ENCODE assay signal across 11 cellular contexts in the genomic region with DNA sequence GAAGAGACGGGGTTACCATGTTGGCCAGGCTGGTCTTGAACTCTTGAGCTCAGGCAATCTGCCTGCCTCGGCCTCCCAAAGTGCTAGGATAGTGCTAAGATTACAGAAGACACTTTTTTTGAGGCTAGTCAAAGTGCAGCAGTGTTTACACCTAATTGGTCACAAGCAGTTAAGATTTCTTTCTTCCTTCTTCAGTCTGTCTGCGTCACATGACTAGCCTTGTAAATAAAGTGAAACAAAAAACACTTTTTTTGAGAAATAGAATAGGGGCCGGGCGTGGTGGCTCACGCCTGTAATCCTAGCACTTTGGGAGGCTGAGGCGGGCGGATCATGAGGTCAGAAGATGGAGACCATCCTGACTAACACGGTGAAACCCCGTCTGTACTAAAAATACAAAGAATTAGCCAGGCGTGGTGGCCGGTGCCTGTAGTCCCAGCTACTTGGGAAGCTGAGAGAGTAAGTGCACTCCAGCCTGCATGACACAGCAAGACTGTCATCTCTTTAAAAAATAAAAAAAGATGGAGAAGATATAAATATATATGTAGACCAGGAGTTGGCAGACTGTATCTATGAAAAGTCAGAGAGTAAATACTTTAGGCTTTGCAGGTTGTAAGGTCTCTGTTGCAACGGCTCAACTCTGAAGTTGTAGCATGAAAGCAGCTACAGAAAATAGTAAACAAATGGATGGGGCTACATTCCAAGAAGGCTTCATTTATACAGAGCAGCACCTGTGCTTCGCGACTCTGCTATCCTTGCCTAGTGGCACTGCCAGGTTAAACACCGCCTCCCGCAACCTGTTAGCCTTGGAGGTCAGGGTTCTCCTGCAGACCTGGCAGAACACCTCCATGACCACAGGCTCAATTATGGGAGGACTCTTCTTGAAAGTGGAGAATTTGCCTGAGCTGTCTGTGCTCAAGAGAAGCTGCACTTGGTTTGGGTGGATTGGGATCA. TPM values are rescaled to one million over a fixed set of nuclear protein-coding genes. Genes with fewer than 3 reads are reported as not detected.
DNase-seq lines count a peak whose midpoint lies in the region; ATAC-seq and TF ChIP-seq lines count a peak whose summit lies in the region.
"Had no signal": no experiment of that assay in that cellular context is flagged by ENCODE, and none has a peak within 500 bp of the region (broad histone marks: within the 10 kb centered on the region; RNA-seq: fewer than 3 reads in every experiment).

No MANE protein-coding gene starts in this region.

- H3K27me3 ChIP-seq in layer of hippocampus (ENCODE audit: control insufficient read depth, insufficient read depth, low read length): no peaks in the 10 kb centered on the region
- H3K27me3 ChIP-seq: SJSA1 had no signal

- no peak overlapping the region for H3K4me3 Mint-ChIP-seq in activated T-cell treated with anti-CD3 and anti-CD28 coated beads, Interleukin-2, amount 50 U/mL, for 72 hours
- no peak overlapping the region for H3K4me3 Mint-ChIP-seq in activated T-cell treated with anti-CD3 and anti-CD28 coated beads, Interleukin-2, amount 50 U/mL, for 4 hours

- H3K4me1 Mint-ChIP-seq in activated T-cell treated with anti-CD3 and anti-CD28 coated beads, Interleukin-2, amount 50 U/mL, for 72 hours (ENCODE audit: low read depth): peaks cover 27% of the 10 kb centered on the region
- peaks cover 30% of the 10 kb centered on the region for H3K4me1 Mint-ChIP-seq in activated T-cell treated with anti-CD3 and anti-CD28 coated beads, Interleukin-2, amount 50 U/mL, for 4 hours (ENCODE audit: low read depth)

- no peak for TF ChIP-seq CTCF in VCaP (conservative IDR thresholded peaks at IDR 0.05)

- ATAC-seq in activated T-cell treated with anti-CD3 and anti-CD28 coated beads, Interleukin-2, amount 50 U/mL, for 72 hours (replicated peaks in 1 of 2): peak; percentile 18
- no peak for ATAC-seq in activated T-cell treated with anti-CD3 and anti-CD28 coated beads, Interleukin-2, amount 50 U/mL, for 4 hours
- ATAC-seq in GM18520 (IDR thresholded peaks at IDR 0.05; ENCODE audit: unreplicated experiment): no peak

- no peaks in the 10 kb centered on the region for H3K9me3 Mint-ChIP-seq in activated T-cell treated with anti-CD3 and anti-CD28 coated beads, Interleukin-2, amount 50 U/mL, for 72 hours
- H3K9me3 Mint-ChIP-seq in activated T-cell treated with anti-CD3 and anti-CD28 coated beads, Interleukin-2, amount 50 U/mL, for 4 hours: no peaks in the 10 kb centered on the region

- no peak for DNase-seq in activated T-cell treated with anti-CD3 and anti-CD28 coated beads, Interleukin-2, amount 50 U/mL, for 72 hours
- no peak for DNase-seq in activated T-cell treated with anti-CD3 and anti-CD28 coated beads, Interleukin-2, amount 50 U/mL, for 4 hours
- no peak for DNase-seq in NCI-H2227 (lab: John Stamatoyannopoulos, UW; ENCODE audit: unreplicated experiment)
- DNase-seq in stimulated activated naive CD4-positive, alpha-beta T cell treated with Interleukin-2 at 50 U/mL for 16 hours (lab: John Stamatoyannopoulos, UW): no peak
- DNase-seq: activated T-cell treated with anti-CD3 and anti-CD28 coated beads for 4 hours had no signal

- H3K27me3 Mint-ChIP-seq in activated T-cell treated with anti-CD3 and anti-CD28 coated beads, Interleukin-2, amount 50 U/mL, for 72 hours (ENCODE audit: low read depth): no peaks in the 10 kb centered on the region
- no peaks in the 10 kb centered on the region for H3K27me3 Mint-ChIP-seq in activated T-cell treated with anti-CD3 and anti-CD28 coated beads, Interleukin-2, amount 50 U/mL, for 4 hours (ENCODE audit: low read depth)

- H3K36me3 Mint-ChIP-seq in activated T-cell treated with anti-CD3 and anti-CD28 coated beads, Interleukin-2, amount 50 U/mL, for 72 hours (ENCODE audit: insufficient read depth in 2 of 2): peaks cover 2 to 6% of the 10 kb centered on the region in 2 donors
- H3K36me3 Mint-ChIP-seq in activated T-cell treated with anti-CD3 and anti-CD28 coated beads, Interleukin-2, amount 50 U/mL, for 4 hours (ENCODE audit: insufficient read depth): peaks cover 17% of the 10 kb centered on the region

- peak overlapping the region; percentile 81 for H3K27ac ChIP-seq in VCaP
- peak overlapping the region; percentile 84 for H3K27ac ChIP-seq in layer of hippocampus (ENCODE audit: low read depth, low read length)
- H3K27ac ChIP-seq in temporal lobe (ENCODE audit: low read depth, low read length): peak overlapping the region; percentile 83
- H3K27ac ChIP-seq: epithelial cell of prostate, SJSA1 had no signal

- no peak overlapping the region for H3K27ac Mint-ChIP-seq in activated T-cell treated with anti-CD3 and anti-CD28 coated beads, Interleukin-2, amount 50 U/mL, for 72 hours

RNA-seq across cellular contexts. Expression of gene PPP6R2, which starts 55.8 kb away (rescaled TPM):
- 10 to 100 TPM; 45.6 to 51.3 TPM for total RNA-seq in activated T-cell treated with anti-CD3 and anti-CD28 coated beads, Interleukin-2, amount 50 U/mL, for 72 hours
- 10 to 100 TPM; 41.4 to 52.6 (median 43.3) TPM for total RNA-seq in activated T-cell treated with anti-CD3 and anti-CD28 coated beads, Interleukin-2, amount 50 U/mL, for 4 hours
- total RNA-seq in temporal lobe: 48.7 TPM

Comparison
In these comparisons a context has a peak if more than half of its experiments do, and no peak if none do; other contexts are left out.
1. ATAC-seq: peak in activated T-cell treated with anti-CD3 and anti-CD28 coated beads, Interleukin-2, amount 50 U/mL, for 72 hours (2 of 2); none in activated T-cell treated with anti-CD3 and anti-CD28 coated beads, Interleukin-2, amount 50 U/mL, for 4 hours (0 of 2) and GM18520 (single experiment).
2. Peak in every context shown above with its lines, with median percentiles within 50 percentile points of each other: H3K27ac ChIP-seq.